In the genomic region with DNA sequence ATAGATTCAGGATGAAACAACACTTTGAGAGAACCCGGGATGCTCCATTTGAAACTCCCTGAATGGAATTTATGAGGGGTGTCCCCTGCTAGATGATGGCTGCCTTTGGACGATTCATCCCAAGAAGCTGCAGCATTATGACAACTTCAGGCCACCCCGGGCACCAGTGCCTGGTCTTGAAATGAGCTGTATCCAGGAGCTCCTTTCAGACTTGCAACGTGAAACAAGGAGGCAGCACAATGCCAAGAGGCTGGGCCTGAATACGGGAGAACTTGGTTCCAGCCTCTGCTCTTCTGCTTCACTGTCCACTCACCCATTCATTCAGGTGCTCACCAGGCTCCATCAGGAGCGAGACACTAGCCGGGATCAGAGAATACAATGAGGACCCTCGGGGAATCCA, we compare ENCODE assay signal across 1 cellular context.
TF ChIP-seq lines count a peak whose summit lies in the region.

No MANE protein-coding gene starts in this region.

TF ChIP-seq in GM12878, 131 proteins besides CTCF, POLR2A, EP300 and RAD21 (continued from another document):
- TF ChIP-seq, protein P1, sequence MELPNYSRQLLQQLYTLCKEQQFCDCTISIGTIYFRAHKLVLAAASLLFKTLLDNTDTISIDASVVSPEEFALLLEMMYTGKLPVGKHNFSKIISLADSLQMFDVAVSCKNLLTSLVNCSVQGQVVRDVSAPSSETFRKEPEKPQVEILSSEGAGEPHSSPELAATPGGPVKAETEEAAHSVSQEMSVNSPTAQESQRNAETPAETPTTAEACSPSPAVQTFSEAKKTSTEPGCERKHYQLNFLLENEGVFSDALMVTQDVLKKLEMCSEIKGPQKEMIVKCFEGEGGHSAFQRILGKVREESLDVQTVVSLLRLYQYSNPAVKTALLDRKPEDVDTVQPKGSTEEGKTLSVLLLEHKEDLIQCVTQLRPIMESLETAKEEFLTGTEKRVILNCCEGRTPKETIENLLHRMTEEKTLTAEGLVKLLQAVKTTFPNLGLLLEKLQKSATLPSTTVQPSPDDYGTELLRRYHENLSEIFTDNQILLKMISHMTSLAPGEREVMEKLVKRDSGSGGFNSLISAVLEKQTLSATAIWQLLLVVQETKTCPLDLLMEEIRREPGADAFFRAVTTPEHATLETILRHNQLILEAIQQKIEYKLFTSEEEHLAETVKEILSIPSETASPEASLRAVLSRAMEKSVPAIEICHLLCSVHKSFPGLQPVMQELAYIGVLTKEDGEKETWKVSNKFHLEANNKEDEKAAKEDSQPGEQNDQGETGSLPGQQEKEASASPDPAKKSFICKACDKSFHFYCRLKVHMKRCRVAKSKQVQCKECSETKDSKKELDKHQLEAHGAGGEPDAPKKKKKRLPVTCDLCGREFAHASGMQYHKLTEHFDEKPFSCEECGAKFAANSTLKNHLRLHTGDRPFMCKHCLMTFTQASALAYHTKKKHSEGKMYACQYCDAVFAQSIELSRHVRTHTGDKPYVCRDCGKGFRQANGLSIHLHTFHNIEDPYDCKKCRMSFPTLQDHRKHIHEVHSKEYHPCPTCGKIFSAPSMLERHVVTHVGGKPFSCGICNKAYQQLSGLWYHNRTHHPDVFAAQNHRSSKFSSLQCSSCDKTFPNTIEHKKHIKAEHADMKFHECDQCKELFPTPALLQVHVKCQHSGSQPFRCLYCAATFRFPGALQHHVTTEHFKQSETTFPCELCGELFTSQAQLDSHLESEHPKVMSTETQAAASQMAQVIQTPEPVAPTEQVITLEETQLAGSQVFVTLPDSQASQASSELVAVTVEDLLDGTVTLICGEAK (IDR thresholded peaks at IDR 0.05; ENCODE audit: borderline replicate concordance), result no peak
- TF ChIP-seq RAD51 (IDR thresholded peaks at IDR 0.05) (no peak), RELA (IDR thresholded peaks at IDR 0.05; ENCODE audit: borderline replicate concordance, partially characterized antibody) (no peak), YY1 (IDR thresholded peaks at IDR 0.05; ENCODE audit: low read depth, low read length) (no peak), NFXL1 (IDR thresholded peaks at IDR 0.05; ENCODE audit: borderline replicate concordance) (no peak), ZBED1 (IDR thresholded peaks at IDR 0.05; ENCODE audit: borderline replicate concordance) (no peak), EGR1 (IDR thresholded peaks at IDR 0.05; ENCODE audit: borderline replicate concordance in 1 of 2, low read depth in 2 of 2, low read length in 2 of 2) (no peak), PML (IDR thresholded peaks at IDR 0.05; ENCODE audit: low read length) (no peak), TCF12 (IDR thresholded peaks at IDR 0.05; ENCODE audit: low read depth, low read length) (no peak), HDAC6 (IDR thresholded peaks at IDR 0.05; ENCODE audit: unreplicated experiment) (no peak), SP1 (IDR thresholded peaks at IDR 0.05; ENCODE audit: low read depth, low read length) (no peak), BACH1 (IDR thresholded peaks at IDR 0.05; ENCODE audit: borderline replicate concordance) (no peak), HDAC2 (IDR thresholded peaks at IDR 0.05) (no peak), POLR2AphosphoS5 (IDR thresholded peaks at IDR 0.05; ENCODE audit: low read length) (no peak)
- TF ChIP-seq, protein P2, sequence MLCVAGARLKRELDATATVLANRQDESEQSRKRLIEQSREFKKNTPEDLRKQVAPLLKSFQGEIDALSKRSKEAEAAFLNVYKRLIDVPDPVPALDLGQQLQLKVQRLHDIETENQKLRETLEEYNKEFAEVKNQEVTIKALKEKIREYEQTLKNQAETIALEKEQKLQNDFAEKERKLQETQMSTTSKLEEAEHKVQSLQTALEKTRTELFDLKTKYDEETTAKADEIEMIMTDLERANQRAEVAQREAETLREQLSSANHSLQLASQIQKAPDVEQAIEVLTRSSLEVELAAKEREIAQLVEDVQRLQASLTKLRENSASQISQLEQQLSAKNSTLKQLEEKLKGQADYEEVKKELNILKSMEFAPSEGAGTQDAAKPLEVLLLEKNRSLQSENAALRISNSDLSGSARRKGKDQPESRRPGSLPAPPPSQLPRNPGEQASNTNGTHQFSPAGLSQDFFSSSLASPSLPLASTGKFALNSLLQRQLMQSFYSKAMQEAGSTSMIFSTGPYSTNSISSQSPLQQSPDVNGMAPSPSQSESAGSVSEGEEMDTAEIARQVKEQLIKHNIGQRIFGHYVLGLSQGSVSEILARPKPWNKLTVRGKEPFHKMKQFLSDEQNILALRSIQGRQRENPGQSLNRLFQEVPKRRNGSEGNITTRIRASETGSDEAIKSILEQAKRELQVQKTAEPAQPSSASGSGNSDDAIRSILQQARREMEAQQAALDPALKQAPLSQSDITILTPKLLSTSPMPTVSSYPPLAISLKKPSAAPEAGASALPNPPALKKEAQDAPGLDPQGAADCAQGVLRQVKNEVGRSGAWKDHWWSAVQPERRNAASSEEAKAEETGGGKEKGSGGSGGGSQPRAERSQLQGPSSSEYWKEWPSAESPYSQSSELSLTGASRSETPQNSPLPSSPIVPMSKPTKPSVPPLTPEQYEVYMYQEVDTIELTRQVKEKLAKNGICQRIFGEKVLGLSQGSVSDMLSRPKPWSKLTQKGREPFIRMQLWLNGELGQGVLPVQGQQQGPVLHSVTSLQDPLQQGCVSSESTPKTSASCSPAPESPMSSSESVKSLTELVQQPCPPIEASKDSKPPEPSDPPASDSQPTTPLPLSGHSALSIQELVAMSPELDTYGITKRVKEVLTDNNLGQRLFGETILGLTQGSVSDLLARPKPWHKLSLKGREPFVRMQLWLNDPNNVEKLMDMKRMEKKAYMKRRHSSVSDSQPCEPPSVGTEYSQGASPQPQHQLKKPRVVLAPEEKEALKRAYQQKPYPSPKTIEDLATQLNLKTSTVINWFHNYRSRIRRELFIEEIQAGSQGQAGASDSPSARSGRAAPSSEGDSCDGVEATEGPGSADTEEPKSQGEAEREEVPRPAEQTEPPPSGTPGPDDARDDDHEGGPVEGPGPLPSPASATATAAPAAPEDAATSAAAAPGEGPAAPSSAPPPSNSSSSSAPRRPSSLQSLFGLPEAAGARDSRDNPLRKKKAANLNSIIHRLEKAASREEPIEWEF (IDR thresholded peaks at IDR 0.05; ENCODE audit: insufficient replicate concordance, low read depth, low read length), result no peak
- TF ChIP-seq, protein P3, sequence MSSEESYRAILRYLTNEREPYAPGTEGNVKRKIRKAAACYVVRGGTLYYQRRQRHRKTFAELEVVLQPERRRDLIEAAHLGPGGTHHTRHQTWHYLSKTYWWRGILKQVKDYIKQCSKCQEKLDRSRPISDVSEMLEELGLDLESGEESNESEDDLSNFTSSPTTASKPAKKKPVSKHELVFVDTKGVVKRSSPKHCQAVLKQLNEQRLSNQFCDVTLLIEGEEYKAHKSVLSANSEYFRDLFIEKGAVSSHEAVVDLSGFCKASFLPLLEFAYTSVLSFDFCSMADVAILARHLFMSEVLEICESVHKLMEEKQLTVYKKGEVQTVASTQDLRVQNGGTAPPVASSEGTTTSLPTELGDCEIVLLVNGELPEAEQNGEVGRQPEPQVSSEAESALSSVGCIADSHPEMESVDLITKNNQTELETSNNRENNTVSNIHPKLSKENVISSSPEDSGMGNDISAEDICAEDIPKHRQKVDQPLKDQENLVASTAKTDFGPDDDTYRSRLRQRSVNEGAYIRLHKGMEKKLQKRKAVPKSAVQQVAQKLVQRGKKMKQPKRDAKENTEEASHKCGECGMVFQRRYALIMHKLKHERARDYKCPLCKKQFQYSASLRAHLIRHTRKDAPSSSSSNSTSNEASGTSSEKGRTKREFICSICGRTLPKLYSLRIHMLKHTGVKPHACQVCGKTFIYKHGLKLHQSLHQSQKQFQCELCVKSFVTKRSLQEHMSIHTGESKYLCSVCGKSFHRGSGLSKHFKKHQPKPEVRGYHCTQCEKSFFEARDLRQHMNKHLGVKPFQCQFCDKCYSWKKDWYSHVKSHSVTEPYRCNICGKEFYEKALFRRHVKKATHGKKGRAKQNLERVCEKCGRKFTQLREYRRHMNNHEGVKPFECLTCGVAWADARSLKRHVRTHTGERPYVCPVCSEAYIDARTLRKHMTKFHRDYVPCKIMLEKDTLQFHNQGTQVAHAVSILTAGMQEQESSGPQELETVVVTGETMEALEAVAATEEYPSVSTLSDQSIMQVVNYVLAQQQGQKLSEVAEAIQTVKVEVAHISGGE (CRISPR knock-in tag; IDR thresholded peaks at IDR 0.05), result no peak
